In genomic region chr14:48944802-48945201, GRCh38 we compare ENCODE assay signal across 4 cellular contexts.
"Had no signal": no experiment of that assay in that cellular context is flagged by ENCODE, and none has a peak within 500 bp of the region (broad histone marks: within the 10 kb centered on the region; RNA-seq: fewer than 3 reads in every experiment).

No MANE protein-coding gene starts in this region.

- H3K4me2 ChIP-seq: KMS-11 had no signal

- H3K27ac ChIP-seq: HL-60, KMS-11 had no signal

- ATAC-seq: HepG2, K562 had no signal

- H3K4me3 ChIP-seq: K562 had no signal

- H3K9ac ChIP-seq: KMS-11 had no signal
